In the genomic region with DNA sequence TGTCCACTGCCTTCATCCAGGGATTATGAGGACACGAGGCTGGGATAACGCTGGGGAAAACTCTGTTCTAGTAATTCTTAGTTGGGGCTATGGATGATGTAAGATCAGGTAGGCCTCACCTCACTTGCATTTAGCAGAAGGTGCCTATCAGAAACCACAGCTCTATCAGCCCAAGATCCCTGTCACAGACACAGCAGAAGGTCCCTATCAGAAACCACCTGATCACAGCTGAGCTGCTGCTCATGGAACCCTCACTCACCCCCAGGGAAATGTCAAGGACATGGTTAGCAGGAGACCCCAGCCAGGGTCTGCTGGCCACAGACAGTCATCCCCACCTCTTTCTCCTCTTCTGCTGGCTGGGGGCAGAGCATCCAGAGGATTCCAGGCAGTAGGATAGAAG, we compare ENCODE assay signal across 22 cellular contexts. TPM values are rescaled to one million over a fixed set of nuclear protein-coding genes. Genes with fewer than 3 reads are reported as not detected.
DNase-seq lines count a peak whose midpoint lies in the region; ATAC-seq, FAIRE-seq and TF ChIP-seq lines count a peak whose summit lies in the region.
"Had no signal": no experiment of that assay in that cellular context is flagged by ENCODE, and none has a peak within 500 bp of the region (broad histone marks: within the 10 kb centered on the region; RNA-seq: fewer than 3 reads in every experiment).

No MANE protein-coding gene starts in this region.

- H4K20me1 ChIP-seq in K562 (replicated peaks; ENCODE audit: control insufficient read depth, insufficient read depth, low read length) (no peaks in the 10 kb centered on the region), osteoblast (ENCODE audit: insufficient read depth, low read length) (no peaks in the 10 kb centered on the region)
- H4K20me1 ChIP-seq: BLaER1 had no signal

- ATAC-seq in T-helper 17 cell, result no peak
- ATAC-seq in K562, result peak; percentile 12; the same call in 1 of the 3 replicates
- ATAC-seq in stimulated activated naive B cell treated with anti-CD40 and anti-IgM and Interleukin-4, amounts not matched to agents 10 μg/mL and 1 μg/mL and 100 μg/mL, for 72 hours (replicated peaks), result no peak
- no peak for ATAC-seq in HG02885 (IDR thresholded peaks at IDR 0.05; ENCODE audit: poor library complexity, unreplicated experiment)
- no peak for ATAC-seq in HG02973 (IDR thresholded peaks at IDR 0.05; ENCODE audit: unreplicated experiment)
- ATAC-seq: CD8-positive, alpha-beta T cell; HCT116 had no signal

- BruUV-seq in K562 (replicated peaks; lab: Mats Ljungman, UMichigan), result no TSS peak

- in situ Hi-C loops in K562 (cut with MboI), result loop anchor here (10.0 kb wide), 1 partner anchor 125 kb away; no protein-coding TSS in a partner anchor

- TF ChIP-seq CTCF in K562 (IDR thresholded peaks at IDR 0.05 in 2 of 3, conservative IDR thresholded peaks at IDR 0.05 in 1 of 3; ENCODE audit: insufficient read depth in 2 of 3, low read depth in 1 of 3, low read length in 3 of 3), result no peak
- TF ChIP-seq CTCF in osteoblast (IDR thresholded peaks at IDR 0.05; ENCODE audit: extremely low read depth, low read depth, low read length), result no peak

- TF ChIP-seq POLR2A in K562 (conservative IDR thresholded peaks at IDR 0.05), result no peak

- peaks cover 7% of the 10 kb centered on the region for H3K36me3 Mint-ChIP-seq in T-helper 17 cell (ENCODE audit: low read depth)
- H3K36me3 Mint-ChIP-seq in stimulated activated naive B cell treated with anti-CD40 and anti-IgM and Interleukin-4, amounts not matched to agents 10 μg/mL and 1 μg/mL and 100 μg/mL, for 72 hours, result peaks cover 2 to 11% of the 10 kb centered on the region in 2 donors
- H3K36me3 Mint-ChIP-seq: CD4-positive, CD25-positive, alpha-beta regulatory T cell; CD8-positive, alpha-beta T cell had no signal

- no peak overlapping the region for H2AFZ ChIP-seq in K562 (ENCODE audit: low read depth, low read length)
- no peak overlapping the region for H2AFZ ChIP-seq in osteoblast (ENCODE audit: low read length)
- H2AFZ ChIP-seq: GM23248 had no signal

- H3K4me3 ChIP-seq in K562, result no peak overlapping the region
- H3K4me3 ChIP-seq in osteoblast (ENCODE audit: insufficient read depth, low read length), result no peak overlapping the region
- H3K4me3 ChIP-seq: BLaER1, GM23248 had no signal

- 4% methylated on average over 2 of the region's 2 CpGs for WGBS in K562 (ENCODE audit: insufficient coverage, low coverage, missing lambda C conversion rate)

- DNase-seq in T-helper 17 cell, result no peak
- peak in 2 of 4 experiments; percentile 47 to 55 for DNase-seq in K562 (ENCODE audit: extremely low read depth in 1 of 4, low spot score in 3 of 4)
- peak; percentile 26 for DNase-seq in osteoblast (ENCODE audit: insufficient read length, low spot score, missing footprints)
- no peak for DNase-seq in stimulated activated naive B cell treated with anti-CD40 and anti-IgM and Interleukin-4, amounts not matched to agents 10 μg/mL and 1 μg/mL and 100 μg/mL, for 72 hours
- DNase-seq in effector CD4-positive, alpha-beta T cell, result no peak
- DNase-seq: Caco-2; CD4-positive, CD25-positive, alpha-beta regulatory T cell; CD8-positive, alpha-beta T cell; DMS153; DND-41; H9 had no signal

- H3K27ac Mint-ChIP-seq in T-helper 17 cell, result no peak overlapping the region
- H3K27ac Mint-ChIP-seq in stimulated activated naive B cell treated with anti-CD40 and anti-IgM and Interleukin-4, amounts not matched to agents 10 μg/mL and 1 μg/mL and 100 μg/mL, for 72 hours, result peak overlapping the region; percentile 25
- H3K27ac Mint-ChIP-seq: CD4-positive, CD25-positive, alpha-beta regulatory T cell; CD8-positive, alpha-beta T cell; H9 had no signal

- no peak for TF ChIP-seq EP300 in K562 (IDR thresholded peaks at IDR 0.05; ENCODE audit: low read length)

- POLR2A ChIA-PET in K562 (lab: Yijun Ruan, JAX), result interaction anchor here (0.7 to 1.2 kb wide), 3 partner anchors 66 to 1603 kb away, joined by 4 read pairs; partner anchors contain the start of gene PI16

- intact Hi-C loops in K562 (cut with micrococcal nuclease), result no loop called here

- no peak for FAIRE-seq in K562 (lab: Jason Lieb, UNC)
- FAIRE-seq: G401.6, GM19239, H1 had no signal

- H3K4me1 Mint-ChIP-seq in T-helper 17 cell, result peaks cover 25% of the 10 kb centered on the region
- H3K4me1 Mint-ChIP-seq in stimulated activated naive B cell treated with anti-CD40 and anti-IgM and Interleukin-4, amounts not matched to agents 10 μg/mL and 1 μg/mL and 100 μg/mL, for 72 hours, result peaks cover 55 to 60% of the 10 kb centered on the region in 2 donors

- H3K9me3 ChIP-seq in T-helper 17 cell (ENCODE audit: control insufficient read depth, low read length, poor library complexity, severe bottlenecking) (no peaks in the 10 kb centered on the region), K562 (replicated peaks; ENCODE audit: control insufficient read depth, insufficient read depth, low read depth, low read length) (no peaks in the 10 kb centered on the region), osteoblast (ENCODE audit: low read depth, low read length) (peaks cover 4% of the 10 kb centered on the region)
- H3K9me3 ChIP-seq: Caco-2 had no signal

- H3K4me2 ChIP-seq in K562 (ENCODE audit: insufficient read depth, low read length), result no peak overlapping the region
- H3K4me2 ChIP-seq in osteoblast (ENCODE audit: insufficient read depth, low read length), result no peak overlapping the region
- H3K4me2 ChIP-seq: BLaER1 had no signal

- H3K9me1 ChIP-seq in K562 (ENCODE audit: control insufficient read depth, insufficient read depth, low read length), result no peaks in the 10 kb centered on the region

- H3K27me3 ChIP-seq in K562 (ENCODE audit: control insufficient read depth in 2 of 2, insufficient read depth in 2 of 2, low read length in 2 of 2) (peaks cover 0 to 28% of the 10 kb centered on the region in 2 experiments; a peak in 1 of 5 replicates), osteoblast (ENCODE audit: insufficient read depth, low read length) (no peaks in the 10 kb centered on the region)
- H3K27me3 ChIP-seq: BLaER1 had no signal

- no peak for TF ChIP-seq RAD21 in K562 (CRISPR knock-in tag; conservative IDR thresholded peaks at IDR 0.05 in 1 of 2, IDR thresholded peaks at IDR 0.05 in 1 of 2)

- H3K27ac ChIP-seq in K562 (ENCODE audit: extremely low read depth, low read depth, low read length) (no peak overlapping the region), osteoblast (ENCODE audit: low read depth, low read length) (no peak overlapping the region)
- H3K27ac ChIP-seq: BLaER1, C4-2B, GM23248 had no signal

- H3K27me3 Mint-ChIP-seq in T-helper 17 cell, result no peaks in the 10 kb centered on the region
- no peaks in the 10 kb centered on the region for H3K27me3 Mint-ChIP-seq in stimulated activated naive B cell treated with anti-CD40 and anti-IgM and Interleukin-4, amounts not matched to agents 10 μg/mL and 1 μg/mL and 100 μg/mL, for 72 hours
- H3K27me3 Mint-ChIP-seq: CD4-positive, CD25-positive, alpha-beta regulatory T cell had no signal

- H3K36me3 ChIP-seq in K562 (ENCODE audit: control insufficient read depth, insufficient read depth, low read length) (no peaks in the 10 kb centered on the region), osteoblast (ENCODE audit: insufficient read depth, low read length) (no peaks in the 10 kb centered on the region)
- H3K36me3 ChIP-seq: BLaER1 had no signal

- no peak overlapping the region for H3K9ac ChIP-seq in K562 (ENCODE audit: insufficient read depth in 1 of 2, low read depth in 2 of 2, low read length in 2 of 2)
- H3K9ac ChIP-seq: BLaER1, GM23248 had no signal

- peak overlapping the region; percentile 41 for H3K4me3 Mint-ChIP-seq in T-helper 17 cell
- no peak overlapping the region for H3K4me3 Mint-ChIP-seq in stimulated activated naive B cell treated with anti-CD40 and anti-IgM and Interleukin-4, amounts not matched to agents 10 μg/mL and 1 μg/mL and 100 μg/mL, for 72 hours
- H3K4me3 Mint-ChIP-seq: CD4-positive, CD25-positive, alpha-beta regulatory T cell; CD8-positive, alpha-beta T cell; H9 had no signal

- no peaks in the 10 kb centered on the region for H3K9me3 Mint-ChIP-seq in stimulated activated naive B cell treated with anti-CD40 and anti-IgM and Interleukin-4, amounts not matched to agents 10 μg/mL and 1 μg/mL and 100 μg/mL, for 72 hours

- H3K4me1 ChIP-seq in K562 (replicated peaks in 1 of 2; ENCODE audit: control insufficient read depth in 2 of 2, insufficient read depth in 2 of 2, low read length in 2 of 2) (no peaks in the 10 kb centered on the region), osteoblast (ENCODE audit: insufficient read depth, low read length) (no peaks in the 10 kb centered on the region)
- H3K4me1 ChIP-seq: Caco-2 had no signal

- H3K79me2 ChIP-seq in K562 (ENCODE audit: control insufficient read depth, insufficient read depth, low read length) (no peaks in the 10 kb centered on the region), osteoblast (ENCODE audit: insufficient read depth, low read length) (no peaks in the 10 kb centered on the region)

- CTCF ChIA-PET in K562 (lab: Yijun Ruan, JAX; ENCODE audit: low intra/inter-chr PET ratio), result no interaction called here

TF ChIP-seq in K562, 482 proteins besides CTCF, POLR2A, EP300 and RAD21 (continues in another document):
- TF ChIP-seq ZNF444 (CRISPR knock-in tag; IDR thresholded peaks at IDR 0.05) (no peak), TRIM24 (IDR thresholded peaks at IDR 0.05) (0 out of 4 replicates have a peak, but pooled peaks of 1 of the 2 experiments have one; percentile 12), TAL1 (IDR thresholded peaks at IDR 0.05) (peak; percentile 32; the same call in 1 of the 2 replicates), YBX1 (IDR thresholded peaks at IDR 0.05) (no peak), SREBF2 (CRISPR knock-in tag; IDR thresholded peaks at IDR 0.05) (no peak), FUS (optimal IDR thresholded peaks at IDR 0.05; ENCODE audit: low read depth, low read length) (no peak)

RNA-seq across cellular contexts. Expression of gene RAB44, which starts 52.5 kb away (rescaled TPM):
- total RNA-seq in T-helper 17 cell (under 1 TPM; 0.21 to 0.77 TPM), K562 (2014; rRNA removed) (not detected in 2 replicates), K562 (2014; rRNA removed; fragmentation: Illumina TruSeq; extraction: Trizol) (not detected in 2 replicates), K562 (2015; rRNA removed; fragmentation: Illumina TruSeq; extraction: Trizol) (not detected in 2 replicates), K562 (2021) (not detected in 2 replicates), osteoblast (under 0.01 and 0.36 TPM in 2 replicates)
- not detected in 2 replicates for total RNA-seq in K562 (2011; cell fraction: chromatin; rRNA removed; ENCODE audit: low replicate concordance)
- 0.17 TPM in 1 of 2 replicates, not detected in the other for total RNA-seq in K562 (2011; cell fraction: nucleolus; rRNA removed)
- total RNA-seq in K562 (2011; cell fraction: nucleoplasm; rRNA removed), result not detected in 2 replicates
- polyA plus RNA-seq in K562 (2011; rRNA removed) (not detected in 2 replicates), K562 (2014; fragmentation: Illumina TruSeq; extraction: Trizol) (not detected in 2 replicates), K562 (2014; fragmentation: Nextera tagmentation; extraction: Ambion mirVana) (not detected), K562 (2014; rRNA removed) (not detected in 2 replicates)
- polyA plus RNA-seq in K562 (2011; cell fraction: cytosol; rRNA removed), result not detected in 2 replicates
- not detected in 2 replicates for polyA plus RNA-seq in K562 (2011; cell fraction: nucleus; rRNA removed)
- polyA plus RNA-seq in K562 (2012), result 0.10 TPM in 1 of 2 replicates, not detected in the other
- polyA minus RNA-seq in K562 (2011; rRNA and poly(A)+ RNA removed), result not detected in 2 replicates
- polyA minus RNA-seq in K562 (2011; cell fraction: cytosol; rRNA and poly(A)+ RNA removed), result not detected in 2 replicates
- polyA minus RNA-seq in K562 (2011; cell fraction: nucleus; rRNA and poly(A)+ RNA removed), result not detected in 2 replicates
- total RNA-seq: A172, A673, Caco-2, GM23248, H1, H9 had no signal
- polyA plus RNA-seq: CD4-positive, CD25-positive, alpha-beta regulatory T cell; GM23248 had no signal
